In the genomic region with DNA sequence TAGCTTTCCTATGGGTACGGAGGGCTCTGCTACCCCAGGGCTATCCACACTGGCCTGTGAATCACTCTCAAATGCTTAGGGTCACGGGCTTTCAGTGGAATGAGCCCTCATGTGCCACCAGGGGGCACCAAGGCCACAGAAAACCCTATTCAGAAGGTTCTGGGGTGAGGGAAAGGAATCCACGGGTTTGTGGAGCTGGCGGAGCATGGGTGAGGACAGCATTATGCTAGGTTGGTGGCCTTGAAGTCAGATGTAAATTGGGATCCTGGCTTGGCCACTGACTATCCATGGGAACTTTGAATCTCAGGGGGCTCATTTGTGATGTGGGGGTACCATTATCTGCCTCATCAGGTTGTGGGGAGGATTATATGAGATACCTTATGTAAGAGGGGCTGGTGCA, we compare ENCODE assay signal across 8 cellular contexts. TPM values are rescaled to one million over a fixed set of nuclear protein-coding genes. Genes with fewer than 3 reads are reported as not detected.
DNase-seq lines count a peak whose midpoint lies in the region; ATAC-seq, FAIRE-seq and TF ChIP-seq lines count a peak whose summit lies in the region.

No MANE protein-coding gene starts in this region.

- peak overlapping the region in 1 of 4 donors; percentile 13 for H3K4me3 Mint-ChIP-seq in CD4-positive, CD25-positive, alpha-beta regulatory T cell

- H3K36me3 Mint-ChIP-seq in CD4-positive, CD25-positive, alpha-beta regulatory T cell: peaks cover 3% of the 10 kb centered on the region

- no peaks in the 10 kb centered on the region for H3K36me3 ChIP-seq in CD4-positive, CD25-positive, alpha-beta regulatory T cell (ENCODE audit: control insufficient read depth, insufficient read depth, low read length)

- peak overlapping the region in 2 of 3 donors; percentile 31 to 70 for H3K27ac Mint-ChIP-seq in CD4-positive, CD25-positive, alpha-beta regulatory T cell

- peaks cover 9% of the 10 kb centered on the region for H3K4me1 ChIP-seq in CD4-positive, CD25-positive, alpha-beta regulatory T cell (ENCODE audit: control insufficient read depth, insufficient read depth, low read length, poor library complexity, severe bottlenecking)

- no peak for TF ChIP-seq POLR2A in H54 (IDR thresholded peaks at IDR 0.05; ENCODE audit: low read depth, low read length)

- H3K9me3 ChIP-seq in CD4-positive, CD25-positive, alpha-beta regulatory T cell (ENCODE audit: control insufficient read depth in 2 of 2, low read length in 2 of 2): no peaks in the 10 kb centered on the region

- H3K27me3 ChIP-seq in CD4-positive, CD25-positive, alpha-beta regulatory T cell (ENCODE audit: control insufficient read depth, insufficient read depth, low read length): no peaks in the 10 kb centered on the region

- H3K4me1 Mint-ChIP-seq in CD4-positive, CD25-positive, alpha-beta regulatory T cell: peaks cover 0 to 23% (median 15%) of the 10 kb centered on the region in 4 donors

- H3K9me3 Mint-ChIP-seq in CD4-positive, CD25-positive, alpha-beta regulatory T cell: no peaks in the 10 kb centered on the region

- peak; percentile 49 to 50 for ATAC-seq in CD4-positive, CD25-positive, alpha-beta regulatory T cell (ENCODE audit: low read depth in 2 of 2)
- ATAC-seq in GM18858 (IDR thresholded peaks at IDR 0.05; ENCODE audit: unreplicated experiment): no peak

- H3K27me3 Mint-ChIP-seq in CD4-positive, CD25-positive, alpha-beta regulatory T cell: no peaks in the 10 kb centered on the region

- H3K4me3 ChIP-seq in CD4-positive, CD25-positive, alpha-beta regulatory T cell (ENCODE audit: low read depth, low read length): no peak overlapping the region

- DNase-seq in CD4-positive, CD25-positive, alpha-beta regulatory T cell: peak; percentile 37 to 69 (median 54)
- peak; percentile 62 for DNase-seq in H54 (ENCODE audit: insufficient read length, low spot score)
- DNase-seq in NCI-H526 (lab: John Stamatoyannopoulos, UW): peak; percentile 60 to 91
- DNase-seq in activated CD4-positive, alpha-beta T cell treated with anti-CD3 and anti-CD28 coated beads, Interleukin-2, amount 50 U/mL, for 24 hours (ENCODE audit: low read depth in 1 of 2, low spot score in 1 of 2): peak; percentile 37 to 54
- DNase-seq in ecto neural progenitor cell (ENCODE audit: low spot score): peak; percentile 76
- peak; percentile 85 for DNase-seq in medulla oblongata (ENCODE audit: extremely low spot score)
- peak; percentile 13 to 19 for DNase-seq in stimulated activated CD8-positive, alpha-beta memory T cell treated with anti-CD3 and anti-CD28 coated beads, Interleukin-15, amount 100 ng/mL, for 4 hours (ENCODE audit: low read depth in 2 of 2)

- peak; percentile 55 for FAIRE-seq in H54 (lab: Jason Lieb, UNC)

- no peak overlapping the region for H3K27ac ChIP-seq in CD4-positive, CD25-positive, alpha-beta regulatory T cell (ENCODE audit: insufficient read depth, low read length, poor library complexity, severe bottlenecking)

RNA-seq across cellular contexts. Expression of a gene that starts 5.1 kb away (rescaled TPM):
- total RNA-seq in CD4-positive, CD25-positive, alpha-beta regulatory T cell: 79.3 TPM
- 100 to 1,000 TPM; 289 to 409 (median 303) TPM for polyA plus RNA-seq in CD4-positive, CD25-positive, alpha-beta regulatory T cell

RNA-seq across cellular contexts. Expression of a gene that starts 21.8 kb away (rescaled TPM):
- not detected for total RNA-seq in CD4-positive, CD25-positive, alpha-beta regulatory T cell
- under 1 TPM; 0.31 to 0.73 (median 0.65) TPM for polyA plus RNA-seq in CD4-positive, CD25-positive, alpha-beta regulatory T cell

RNA-seq across cellular contexts. Expression of a gene that starts 38.4 kb away (rescaled TPM):
- total RNA-seq in CD4-positive, CD25-positive, alpha-beta regulatory T cell: not detected
- polyA plus RNA-seq in CD4-positive, CD25-positive, alpha-beta regulatory T cell: not detected

Comparison
In these comparisons a context has a peak if more than half of its experiments do, and no peak if none do; other contexts are left out.
1. DNase-seq: peak in every context shown above with its lines; median percentile 85 in medulla oblongata; 76 in ecto neural progenitor cell; 76 in NCI-H526; 62 in H54; 54 in CD4-positive, CD25-positive, alpha-beta regulatory T cell; 46 in activated CD4-positive, alpha-beta T cell treated with anti-CD3 and anti-CD28 coated beads, Interleukin-2, amount 50 U/mL, for 24 hours; 16 in stimulated activated CD8-positive, alpha-beta memory T cell treated with anti-CD3 and anti-CD28 coated beads, Interleukin-15, amount 100 ng/mL, for 4 hours.